Comparison of ENCODE assay signal across 21 cellular contexts in genomic region chr13:61170791-61171330, GRCh38.
DNase-seq lines count a peak whose midpoint lies in the region; ATAC-seq and TF ChIP-seq lines count a peak whose summit lies in the region.
"Had no signal": no experiment of that assay in that cellular context is flagged by ENCODE, and none has a peak within 500 bp of the region (broad histone marks: within the 10 kb centered on the region; RNA-seq: fewer than 3 reads in every experiment).

No MANE protein-coding gene starts in this region.

- no peaks in the 10 kb centered on the region for H3K27me3 ChIP-seq in gastroesophageal sphincter
- H3K27me3 ChIP-seq in suprapubic skin, result no peaks in the 10 kb centered on the region
- H3K27me3 ChIP-seq: BE2C, cardiac muscle cell had no signal

- no peak for TF ChIP-seq CTCF in gastroesophageal sphincter (IDR thresholded peaks at IDR 0.05)
- TF ChIP-seq CTCF in suprapubic skin (IDR thresholded peaks at IDR 0.05), result no peak

- peak in 2 of 3 experiments; percentile 39 to 75 for DNase-seq in NCI-H1417 (lab: John Stamatoyannopoulos, UW)
- DNase-seq in NCI-H1417 treated with DMSO at 0.1 percent for 48 hours (lab: John Stamatoyannopoulos, UW), result no peak
- DNase-seq in RPMI7951 (ENCODE audit: low read depth), result peak; percentile 42
- DNase-seq in pons (ENCODE audit: low spot score), result peak; percentile 76
- no peak for DNase-seq in suprapubic skin (ENCODE audit: low spot score in 2 of 2)
- DNase-seq in NCI-H526 (lab: John Stamatoyannopoulos, UW), result no peak
- DNase-seq: activated CD4-positive, alpha-beta memory T cell treated with anti-CD3 and anti-CD28 coated beads, Interleukin-2, amount 10 ng/mL, durations not matched to agents 7 days and 5 days; activated CD4-positive, CD25-positive, alpha-beta regulatory T cell; activated gamma-delta T cell treated with Interleukin-2 at 50 U/mL for 16 hours; BE2C; DND-41; Kasumi-1; mammary epithelial cell; NCI-H1048; stimulated activated CD4-positive, alpha-beta T cell treated with anti-CD3 and anti-CD28 coated beads, Interleukin-4, amount 100 ng/mL, for 24 hours; T1000 had no signal

- H3K4me1 ChIP-seq in gastroesophageal sphincter, result peaks cover 0 to 14% (median 4%) of the 10 kb centered on the region in 3 donors
- peaks cover 3% of the 10 kb centered on the region for H3K4me1 ChIP-seq in suprapubic skin
- H3K4me1 ChIP-seq: BE2C had no signal

- H3K27ac ChIP-seq in gastroesophageal sphincter, result peak overlapping the region in 3 of 4 donors; percentile 33 to 43 (median 39)
- no peak overlapping the region for H3K27ac ChIP-seq in suprapubic skin
- H3K27ac ChIP-seq: 22Rv1, cardiac muscle cell had no signal

- H3K36me3 ChIP-seq in gastroesophageal sphincter, result no peaks in the 10 kb centered on the region
- H3K36me3 ChIP-seq in suprapubic skin, result no peaks in the 10 kb centered on the region
- H3K36me3 ChIP-seq: BE2C, cardiac muscle cell had no signal

- 13 to 26% methylated on average over 1 of the region's 1 CpG for WGBS in gastroesophageal sphincter (ENCODE audit: low coverage in 1 of 2), 2 donors
- WGBS in suprapubic skin, result 37% methylated on average over 1 of the region's 1 CpG

- TF ChIP-seq EP300 in gastroesophageal sphincter (IDR thresholded peaks at IDR 0.05), result no peak
- TF ChIP-seq EP300 in suprapubic skin (IDR thresholded peaks at IDR 0.05), result no peak

- H3K4me3 ChIP-seq in gastroesophageal sphincter, result no peak overlapping the region
- no peak overlapping the region for H3K4me3 ChIP-seq in suprapubic skin
- H3K4me3 ChIP-seq: cardiac muscle cell had no signal

- TF ChIP-seq POLR2A in gastroesophageal sphincter (IDR thresholded peaks at IDR 0.05) (no peak), suprapubic skin (IDR thresholded peaks at IDR 0.05) (no peak)

- ATAC-seq in gastroesophageal sphincter (no peak), HG03457 (IDR thresholded peaks at IDR 0.05; ENCODE audit: unreplicated experiment) (no peak)
- ATAC-seq: right cardiac atrium had no signal

- H3K9me3 ChIP-seq in gastroesophageal sphincter, result no peaks in the 10 kb centered on the region
- no peaks in the 10 kb centered on the region for H3K9me3 ChIP-seq in suprapubic skin
- H3K9me3 ChIP-seq: BE2C had no signal

Comparison
In these comparisons a context has a peak if more than half of its experiments do, and no peak if none do; other contexts are left out.
1. DNase-seq: peak in NCI-H1417 (2 of 3), RPMI7951 (single experiment) and pons (single experiment); none in NCI-H1417 treated with DMSO at 0.1 percent for 48 hours (single experiment), suprapubic skin (0 of 2) and NCI-H526 (0 of 2).